Comparison of ENCODE assay signal across 10 cellular contexts in the genomic region with DNA sequence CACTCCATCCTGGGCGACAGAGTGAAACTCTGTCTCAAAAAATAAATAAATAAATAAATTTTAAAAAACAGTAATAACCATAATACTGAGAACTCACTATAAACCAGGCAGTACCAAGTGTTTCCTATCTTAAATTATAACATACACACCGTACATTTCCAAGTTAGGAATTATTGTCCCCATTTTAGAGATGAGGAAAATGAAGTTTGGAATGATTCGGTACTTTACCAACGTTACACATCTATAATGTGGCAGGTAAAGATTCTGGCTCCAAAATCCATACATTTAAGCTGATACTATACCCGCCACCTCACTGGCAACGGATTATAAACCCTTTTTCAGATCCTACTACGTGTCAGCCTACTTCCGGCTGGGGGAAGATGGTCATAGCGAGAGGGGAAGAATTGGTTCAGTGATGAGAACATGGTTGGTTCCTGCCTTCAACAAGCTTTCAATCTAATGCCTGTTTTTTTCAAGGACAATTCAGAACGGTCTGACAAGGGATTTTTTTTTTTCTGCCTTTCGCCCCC.
DNase-seq lines count a peak whose midpoint lies in the region; ATAC-seq and TF ChIP-seq lines count a peak whose summit lies in the region.
"Had no signal": no experiment of that assay in that cellular context is flagged by ENCODE, and none has a peak within 500 bp of the region (broad histone marks: within the 10 kb centered on the region; RNA-seq: fewer than 3 reads in every experiment).

No MANE protein-coding gene starts in this region.

- intact Hi-C loops in Right ventricle myocardium superior (cut with DNase I) (loop anchor here (5.0 kb wide), 1 partner anchor 108 kb away; a partner anchor contains a TSS), esophagus muscularis mucosa (cut with DNase I) (loop anchor here (5.0 kb wide), 2 partner anchors 108 to 158 kb away; a partner anchor contains a TSS)

- peak overlapping the region; percentile 66 for H3K4me3 Mint-ChIP-seq in neural crest cell
- H3K4me3 Mint-ChIP-seq: activated naive CD8-positive, alpha-beta T cell treated with anti-CD3 and anti-CD28 coated beads for 36 hours had no signal

- DNase-seq in cardiac muscle cell (ENCODE audit: low read depth in 1 of 2, low spot score in 1 of 2) (no peak), Right ventricle myocardium superior (no peak), esophagus muscularis mucosa (ENCODE audit: extremely low spot score) (no peak), neural crest cell (ENCODE audit: low read depth, low spot score) (no peak), NCI-H2196 treated with DMSO at 0.1 percent for 48 hours (lab: John Stamatoyannopoulos, UW; ENCODE audit: unreplicated experiment) (no peak)
- DNase-seq: ACHN; activated naive CD8-positive, alpha-beta T cell treated with anti-CD3 and anti-CD28 coated beads for 36 hours had no signal

- H3K4me1 Mint-ChIP-seq in neural crest cell = peaks cover 77% of the 10 kb centered on the region

- no peaks in the 10 kb centered on the region for H3K27me3 ChIP-seq in cardiac muscle cell
- H3K27me3 ChIP-seq in esophagus muscularis mucosa = no peaks in the 10 kb centered on the region

- TF ChIP-seq CTCF in cardiac muscle cell (IDR thresholded peaks at IDR 0.05; ENCODE audit: low read depth, low read length) (no peak), esophagus muscularis mucosa (IDR thresholded peaks at IDR 0.05) (no peak), neural crest cell (conservative IDR thresholded peaks at IDR 0.05) (no peak)

- peaks cover 36% of the 10 kb centered on the region for H3K36me3 Mint-ChIP-seq in neural crest cell (ENCODE audit: low read depth)

- H3K27ac ChIP-seq in cardiac muscle cell (peak overlapping the region; percentile 95), esophagus muscularis mucosa (replicated peaks in 1 of 4) (peak overlapping the region; percentile 82 to 87 (median 86)), urinary bladder (ENCODE audit: low read depth) (peak overlapping the region; percentile 62)

- no peak for ATAC-seq in Right ventricle myocardium superior (ENCODE audit: poor library complexity)
- ATAC-seq in esophagus mucosa = no peak
- ATAC-seq in HG02885 (IDR thresholded peaks at IDR 0.05; ENCODE audit: poor library complexity, unreplicated experiment) = no peak

- H3K4me3 ChIP-seq in cardiac muscle cell = no peak overlapping the region
- peak overlapping the region; percentile 37 to 52 (median 38) for H3K4me3 ChIP-seq in esophagus muscularis mucosa
- H3K4me3 ChIP-seq in urinary bladder (ENCODE audit: low read depth, low read length) = no peak overlapping the region

- WGBS in esophagus muscularis mucosa = 80% methylated on average over 11 of the region's 11 CpGs
- WGBS in urinary bladder = 86% methylated on average over 11 of the region's 11 CpGs

- H3K27me3 Mint-ChIP-seq in neural crest cell (ENCODE audit: low read depth) = peaks cover 5% of the 10 kb centered on the region
- H3K27me3 Mint-ChIP-seq: activated naive CD8-positive, alpha-beta T cell treated with anti-CD3 and anti-CD28 coated beads for 36 hours had no signal

- H3K9me3 ChIP-seq in cardiac muscle cell (ENCODE audit: low read depth) (no peaks in the 10 kb centered on the region), esophagus muscularis mucosa (peaks cover 0 to 13% (median 3%) of the 10 kb centered on the region in 4 donors)

- H3K27ac Mint-ChIP-seq in neural crest cell (ENCODE audit: unreplicated experiment) = peak overlapping the region; percentile 99
- H3K27ac Mint-ChIP-seq: activated naive CD8-positive, alpha-beta T cell treated with anti-CD3 and anti-CD28 coated beads for 36 hours had no signal

- TF ChIP-seq POLR2A in esophagus muscularis mucosa (IDR thresholded peaks at IDR 0.05; ENCODE audit: low read depth) = no peak

- no peak for TF ChIP-seq EP300 in esophagus muscularis mucosa (IDR thresholded peaks at IDR 0.05)

- no peaks in the 10 kb centered on the region for H3K36me3 ChIP-seq in cardiac muscle cell
- no peaks in the 10 kb centered on the region for H3K36me3 ChIP-seq in esophagus muscularis mucosa
- no peaks in the 10 kb centered on the region for H3K36me3 ChIP-seq in urinary bladder (ENCODE audit: insufficient read depth)

- peaks cover 28% of the 10 kb centered on the region for H3K9me3 Mint-ChIP-seq in neural crest cell

- H3K4me1 ChIP-seq in cardiac muscle cell (ENCODE audit: low read depth) = peaks cover 35% of the 10 kb centered on the region
- peaks cover 42 to 62% (median 54%) of the 10 kb centered on the region in 4 donors for H3K4me1 ChIP-seq in esophagus muscularis mucosa
- no peaks in the 10 kb centered on the region for H3K4me1 ChIP-seq in urinary bladder (ENCODE audit: insufficient read depth)

Comparison
In these comparisons a context has a peak if more than half of its experiments do, and no peak if none do; other contexts are left out.
1. H3K4me3 ChIP-seq: peak in esophagus muscularis mucosa (4 of 4); none in cardiac muscle cell (single experiment) and urinary bladder (single experiment).
2. Peak in every context shown above with its lines, with median percentiles within 50 percentile points of each other: H3K27ac ChIP-seq.